1 cellular context compared by ENCODE assay signal in the genomic region with DNA sequence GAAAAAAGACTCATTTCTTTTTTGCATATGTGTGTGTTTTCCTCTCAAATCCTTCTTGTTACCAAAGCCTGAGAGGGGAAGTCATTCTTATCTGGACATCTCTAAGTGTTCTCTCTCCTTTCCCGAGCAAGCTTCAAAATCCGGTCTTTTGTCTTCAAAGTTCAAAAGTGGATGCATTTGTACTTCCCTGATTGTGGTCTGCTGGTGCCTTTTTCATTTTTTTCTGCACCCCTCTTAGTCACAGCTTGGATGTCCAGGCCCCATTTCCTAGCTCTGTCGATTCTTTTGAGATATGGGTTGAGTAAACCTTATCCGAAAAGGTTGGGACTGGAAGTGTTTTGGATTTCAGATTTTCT.
TF ChIP-seq lines count a peak whose summit lies in the region.

No MANE protein-coding gene starts in this region.

TF ChIP-seq in IMR-90, 13 proteins besides CTCF, POLR2A, EP300 and RAD21 (continued from another document):
- TF ChIP-seq RCOR1 (IDR thresholded peaks at IDR 0.05; ENCODE audit: insufficient replicate concordance, low read length) (no peak), CHD1 (IDR thresholded peaks at IDR 0.05; ENCODE audit: low read depth, low read length) (no peak), SMC3 (IDR thresholded peaks at IDR 0.05; ENCODE audit: low read depth, low read length) (no peak), MAZ (IDR thresholded peaks at IDR 0.05; ENCODE audit: borderline replicate concordance, low read depth, low read length) (no peak), CEBPB (IDR thresholded peaks at IDR 0.05; ENCODE audit: low read depth, low read length) (no peak)
- TF ChIP-seq, protein P1, sequence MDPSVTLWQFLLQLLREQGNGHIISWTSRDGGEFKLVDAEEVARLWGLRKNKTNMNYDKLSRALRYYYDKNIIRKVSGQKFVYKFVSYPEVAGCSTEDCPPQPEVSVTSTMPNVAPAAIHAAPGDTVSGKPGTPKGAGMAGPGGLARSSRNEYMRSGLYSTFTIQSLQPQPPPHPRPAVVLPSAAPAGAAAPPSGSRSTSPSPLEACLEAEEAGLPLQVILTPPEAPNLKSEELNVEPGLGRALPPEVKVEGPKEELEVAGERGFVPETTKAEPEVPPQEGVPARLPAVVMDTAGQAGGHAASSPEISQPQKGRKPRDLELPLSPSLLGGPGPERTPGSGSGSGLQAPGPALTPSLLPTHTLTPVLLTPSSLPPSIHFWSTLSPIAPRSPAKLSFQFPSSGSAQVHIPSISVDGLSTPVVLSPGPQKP (IDR thresholded peaks at IDR 0.05; ENCODE audit: borderline replicate concordance, low read depth, low read length): no peak
- TF ChIP-seq, protein P2, sequence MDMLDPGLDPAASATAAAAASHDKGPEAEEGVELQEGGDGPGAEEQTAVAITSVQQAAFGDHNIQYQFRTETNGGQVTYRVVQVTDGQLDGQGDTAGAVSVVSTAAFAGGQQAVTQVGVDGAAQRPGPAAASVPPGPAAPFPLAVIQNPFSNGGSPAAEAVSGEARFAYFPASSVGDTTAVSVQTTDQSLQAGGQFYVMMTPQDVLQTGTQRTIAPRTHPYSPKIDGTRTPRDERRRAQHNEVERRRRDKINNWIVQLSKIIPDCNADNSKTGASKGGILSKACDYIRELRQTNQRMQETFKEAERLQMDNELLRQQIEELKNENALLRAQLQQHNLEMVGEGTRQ (IDR thresholded peaks at IDR 0.05; ENCODE audit: low read depth, low read length): no peak
